Comparison of ENCODE assay signal across 8 cellular contexts in genomic region chr1:243946946-243947345, GRCh38.
DNase-seq lines count a peak whose midpoint lies in the region; ATAC-seq, FAIRE-seq and TF ChIP-seq lines count a peak whose summit lies in the region.

No MANE protein-coding gene starts in this region.

- no peak for TF ChIP-seq EP300 in suprapubic skin (IDR thresholded peaks at IDR 0.05)

- TF ChIP-seq POLR2A in suprapubic skin (IDR thresholded peaks at IDR 0.05) = no peak

- ATAC-seq in GM21360 (IDR thresholded peaks at IDR 0.05; ENCODE audit: unreplicated experiment) = no peak

- WGBS in suprapubic skin = 71% methylated on average over 8 of the region's 8 CpGs

- TF ChIP-seq CTCF in GM12873 (IDR thresholded peaks at IDR 0.05; ENCODE audit: insufficient read depth, low read depth, low read length, missing control alignments) (peak; percentile 70), bronchial epithelial cell (IDR thresholded peaks at IDR 0.05; ENCODE audit: insufficient read depth, low read length, severe bottlenecking) (peak; percentile 10), suprapubic skin (IDR thresholded peaks at IDR 0.05) (peak in 1 of 2 donors; percentile 9)

- peak; percentile 64 for DNase-seq in ACHN
- DNase-seq in RPMI8226 = peak; percentile 27
- DNase-seq in bronchial epithelial cell (ENCODE audit: low read depth) = no peak
- peak; percentile 47 for DNase-seq in pons (ENCODE audit: low spot score)
- no peak for DNase-seq in suprapubic skin (ENCODE audit: low spot score in 2 of 2)
- DNase-seq in activated CD4-positive, CD25-positive, alpha-beta regulatory T cell (lab: John Stamatoyannopoulos, UW) = no peak

- H3K4me1 ChIP-seq in suprapubic skin = no peaks in the 10 kb centered on the region

- H3K4me3 ChIP-seq in bronchial epithelial cell (ENCODE audit: low read depth, low read length) (no peak overlapping the region), suprapubic skin (no peak overlapping the region)

- no peak overlapping the region for H3K27ac ChIP-seq in suprapubic skin

- FAIRE-seq in bronchial epithelial cell (lab: Jason Lieb, UNC) = no peak

- in situ Hi-C loops in ACHN (cut with HindIII; ENCODE audit: low pct_ligation_motif_present, low pct_unique_long_range_greater_than_20kb, low sequenced_read_pairs) = no loop called here

- H3K9me3 ChIP-seq in suprapubic skin = no peaks in the 10 kb centered on the region

- H3K27me3 ChIP-seq in bronchial epithelial cell (ENCODE audit: control insufficient read depth, insufficient read depth, low read length) (no peaks in the 10 kb centered on the region), suprapubic skin (no peaks in the 10 kb centered on the region)

- no peaks in the 10 kb centered on the region for H3K36me3 ChIP-seq in bronchial epithelial cell (ENCODE audit: control insufficient read depth, insufficient read depth, low read length)
- no peaks in the 10 kb centered on the region for H3K36me3 ChIP-seq in suprapubic skin

Comparison
In these comparisons a context has a peak if more than half of its experiments do, and no peak if none do; other contexts are left out.
1. DNase-seq: peak in ACHN (single experiment), RPMI8226 (single experiment) and pons (single experiment); none in bronchial epithelial cell (single experiment), suprapubic skin (0 of 2) and activated CD4-positive, CD25-positive, alpha-beta regulatory T cell (0 of 4).